15 cellular contexts compared by ENCODE assay signal in genomic region chr18:41464278-41464677, GRCh38.
DNase-seq lines count a peak whose midpoint lies in the region; ATAC-seq, FAIRE-seq and TF ChIP-seq lines count a peak whose summit lies in the region.
"Had no signal": no experiment of that assay in that cellular context is flagged by ENCODE, and none has a peak within 500 bp of the region (broad histone marks: within the 10 kb centered on the region; RNA-seq: fewer than 3 reads in every experiment).

No MANE protein-coding gene starts in this region.

- peak; percentile 53; the same call in 2 of the 3 replicates for ATAC-seq in GM23338
- ATAC-seq in effector memory CD8-positive, alpha-beta T cell (replicated peaks) = no peak
- ATAC-seq: GM12878 had no signal

- H3K36me3 ChIP-seq in GM23338 (ENCODE audit: insufficient read depth) = no peaks in the 10 kb centered on the region
- no peaks in the 10 kb centered on the region for H3K36me3 ChIP-seq in HUES64 (ENCODE audit: insufficient read depth, low read length)
- H3K36me3 ChIP-seq in endothelial cell of umbilical vein (ENCODE audit: control insufficient read depth in 2 of 2, extremely low read depth in 1 of 2, insufficient read depth in 2 of 2, low read length in 2 of 2) = no peaks in the 10 kb centered on the region
- H3K36me3 ChIP-seq: BLaER1 treated with 17β-estradiol and CSF1 and Interleukin-3, amounts not matched to agents 10 nM and 100 nM had no signal

- peak; percentile 29 for DNase-seq in GM23338 (ENCODE audit: low spot score)
- peak; percentile 53 for DNase-seq in endothelial cell of umbilical vein (ENCODE audit: low read depth, low spot score)
- peak; percentile 19 for DNase-seq in pons (ENCODE audit: low spot score)
- DNase-seq in activated CD8-positive, alpha-beta memory T cell treated with anti-CD3 and anti-CD28 coated beads, Interleukin-2, amount 50 U/mL, for 4 hours = no peak
- no peak for DNase-seq in effector memory CD8-positive, alpha-beta T cell
- no peak for DNase-seq in AG08396 (ENCODE audit: low spot score)
- DNase-seq: 8988T; Calu3; CD4-positive, CD25-positive, alpha-beta regulatory T cell; DMS79 had no signal

- no peaks in the 10 kb centered on the region for H3K9me3 Mint-ChIP-seq in GM23338
- H3K9me3 Mint-ChIP-seq in effector memory CD8-positive, alpha-beta T cell = peaks cover 16 to 28% of the 10 kb centered on the region in 2 donors

- H3K27ac ChIP-seq in GM23338 (ENCODE audit: low read depth) (peak overlapping the region; percentile 57; the same call in 1 of the 2 replicates), HUES64 (ENCODE audit: low read depth, low read length) (peak overlapping the region; percentile 78), endothelial cell of umbilical vein (ENCODE audit: insufficient read depth, low read depth, low read length) (no peak overlapping the region)
- H3K27ac ChIP-seq: BLaER1 treated with 17β-estradiol and CSF1 and Interleukin-3, amounts not matched to agents 10 nM and 100 nM had no signal

- FAIRE-seq in endothelial cell of umbilical vein (lab: Jason Lieb, UNC) = peak; percentile 71
- FAIRE-seq: GM12878, GM18507, H54 had no signal

- dilution Hi-C loops in endothelial cell of umbilical vein (cut with MboI; ENCODE audit: extremely low pct_ligation_motif_present, low sequenced_read_pairs) = no loop called here

- H3F3A ChIP-seq in GM23338 (replicated peaks; ENCODE audit: low read depth) = no peaks in the 10 kb centered on the region

- peak overlapping the region; percentile 66; the same call in 1 of the 2 replicates for H3K27ac Mint-ChIP-seq in GM23338
- no peak overlapping the region for H3K27ac Mint-ChIP-seq in effector memory CD8-positive, alpha-beta T cell
- H3K27ac Mint-ChIP-seq: CD4-positive, CD25-positive, alpha-beta regulatory T cell had no signal

- H2AFZ ChIP-seq in GM23338 = no peak overlapping the region
- peak overlapping the region; percentile 56 for H2AFZ ChIP-seq in endothelial cell of umbilical vein (ENCODE audit: low read depth, low read length)

- CTCF ChIA-PET in endothelial cell of umbilical vein (lab: Charles Lee) = no interaction called here

- H3K79me2 ChIP-seq in GM23338 (replicated peaks; ENCODE audit: insufficient read depth) (no peaks in the 10 kb centered on the region), endothelial cell of umbilical vein (ENCODE audit: control insufficient read depth, insufficient read depth, low read length) (no peaks in the 10 kb centered on the region)

- H3K4me3 Mint-ChIP-seq in GM23338 = no peak overlapping the region
- H3K4me3 Mint-ChIP-seq in effector memory CD8-positive, alpha-beta T cell = no peak overlapping the region
- H3K4me3 Mint-ChIP-seq: CD4-positive, CD25-positive, alpha-beta regulatory T cell had no signal

- TF ChIP-seq CTCF in GM23338 (conservative IDR thresholded peaks at IDR 0.05; ENCODE audit: low read depth in 2 of 2) (no peak), endothelial cell of umbilical vein (IDR thresholded peaks at IDR 0.05; ENCODE audit: extremely low read depth in 1 of 2, insufficient read depth in 1 of 2, low read depth in 1 of 2, low read length in 2 of 2) (no peak)

- H3K4me1 ChIP-seq in GM23338 (ENCODE audit: insufficient read depth) (peaks cover 31% of the 10 kb centered on the region; the same call in 1 of the 2 replicates), HUES64 (ENCODE audit: insufficient read depth, low read length) (peaks cover 30% of the 10 kb centered on the region), endothelial cell of umbilical vein (ENCODE audit: control insufficient read depth, extremely low read depth, insufficient read depth, low read length) (no peaks in the 10 kb centered on the region)
- H3K4me1 ChIP-seq: BLaER1 treated with 17β-estradiol and CSF1 and Interleukin-3, amounts not matched to agents 10 nM and 100 nM had no signal

- POLR2A ChIA-PET in endothelial cell of umbilical vein (lab: Charles Lee) = no interaction called here

- 58% methylated on average over 1 of the region's 1 CpG for WGBS in HUES64

- H3K9me3 ChIP-seq in HUES64 (ENCODE audit: insufficient read depth, low read depth, low read length) = no peaks in the 10 kb centered on the region
- no peaks in the 10 kb centered on the region for H3K9me3 ChIP-seq in endothelial cell of umbilical vein (replicated peaks; ENCODE audit: control insufficient read depth, insufficient read depth, low read length)
- H3K9me3 ChIP-seq: BLaER1 treated with 17β-estradiol and CSF1 and Interleukin-3, amounts not matched to agents 10 nM and 100 nM had no signal

- intact Hi-C loops in endothelial cell of umbilical vein (cut with micrococcal nuclease) = no loop called here

- peaks cover 9% of the 10 kb centered on the region; the same call in 2 of the 3 replicates for H3K36me3 Mint-ChIP-seq in GM23338 (ENCODE audit: low read depth)
- no peaks in the 10 kb centered on the region for H3K36me3 Mint-ChIP-seq in effector memory CD8-positive, alpha-beta T cell (ENCODE audit: insufficient read depth)
- H3K36me3 Mint-ChIP-seq: CD4-positive, CD25-positive, alpha-beta regulatory T cell had no signal

- peaks cover 7% of the 10 kb centered on the region for H3K27me3 Mint-ChIP-seq in GM23338 (ENCODE audit: insufficient read depth, low read depth, poor library complexity)
- no peaks in the 10 kb centered on the region for H3K27me3 Mint-ChIP-seq in effector memory CD8-positive, alpha-beta T cell
- H3K27me3 Mint-ChIP-seq: CD4-positive, CD25-positive, alpha-beta regulatory T cell had no signal

- peaks cover 27% of the 10 kb centered on the region for H3K4me1 Mint-ChIP-seq in GM23338
- H3K4me1 Mint-ChIP-seq in effector memory CD8-positive, alpha-beta T cell (ENCODE audit: low read depth in 2 of 2) = no peaks in the 10 kb centered on the region
- H3K4me1 Mint-ChIP-seq: CD4-positive, CD25-positive, alpha-beta regulatory T cell had no signal

- H3K9me2 ChIP-seq in GM23338 (ENCODE audit: insufficient read depth) = peaks cover 14% of the 10 kb centered on the region

- H3K9ac ChIP-seq in HUES64 (ENCODE audit: low read depth, low read length) (no peak overlapping the region; the same call in 1 of the 2 replicates), endothelial cell of umbilical vein (replicated peaks; ENCODE audit: extremely low read depth, insufficient read depth, low read length) (no peak overlapping the region)
- H3K9ac ChIP-seq: BLaER1 treated with 17β-estradiol and CSF1 and Interleukin-3, amounts not matched to agents 10 nM and 100 nM had no signal

- BruUV-seq in endothelial cell of umbilical vein (replicated peaks; lab: Mats Ljungman, UMichigan) = no TSS peak

- H4K20me1 ChIP-seq in GM23338 (replicated peaks; ENCODE audit: insufficient read depth) = no peaks in the 10 kb centered on the region
- no peaks in the 10 kb centered on the region for H4K20me1 ChIP-seq in endothelial cell of umbilical vein (replicated peaks; ENCODE audit: control insufficient read depth, extremely low read depth, insufficient read depth, low read length)
- H4K20me1 ChIP-seq: BLaER1 treated with 17β-estradiol and CSF1 and Interleukin-3, amounts not matched to agents 10 nM and 100 nM had no signal

- peak overlapping the region; percentile 7 for H3K4me2 ChIP-seq in GM23338
- no peak overlapping the region for H3K4me2 ChIP-seq in endothelial cell of umbilical vein (ENCODE audit: insufficient read depth, low read length)
- H3K4me2 ChIP-seq: BLaER1 treated with 17β-estradiol and CSF1 and Interleukin-3, amounts not matched to agents 10 nM and 100 nM had no signal

- no peaks in the 10 kb centered on the region for H3K9me1 ChIP-seq in endothelial cell of umbilical vein (replicated peaks; ENCODE audit: control insufficient read depth, extremely low read depth, insufficient read depth, low read length)

- H3K27me3 ChIP-seq in GM23338 (ENCODE audit: insufficient read depth) (no peaks in the 10 kb centered on the region), HUES64 (ENCODE audit: insufficient read depth, low read length) (no peaks in the 10 kb centered on the region), endothelial cell of umbilical vein (ENCODE audit: control insufficient read depth in 2 of 2, insufficient read depth in 2 of 2, low read length in 2 of 2) (no peaks in the 10 kb centered on the region)
- H3K27me3 ChIP-seq: BLaER1 treated with 17β-estradiol and CSF1 and Interleukin-3, amounts not matched to agents 10 nM and 100 nM had no signal

- no peak overlapping the region for H3K4me3 ChIP-seq in GM23338
- H3K4me3 ChIP-seq in HUES64 (ENCODE audit: low read length) = no peak overlapping the region
- H3K4me3 ChIP-seq in endothelial cell of umbilical vein (replicated peaks in 1 of 3; ENCODE audit: insufficient read depth in 1 of 3, low read depth in 1 of 3, low read length in 3 of 3) = no peak overlapping the region
- H3K4me3 ChIP-seq: BLaER1 treated with 17β-estradiol and CSF1 and Interleukin-3, amounts not matched to agents 10 nM and 100 nM; GM12878 had no signal

- TF ChIP-seq POLR2A in endothelial cell of umbilical vein (IDR thresholded peaks at IDR 0.05; ENCODE audit: low read depth, low read length) = no peak

TF ChIP-seq in endothelial cell of umbilical vein, 7 proteins besides CTCF, POLR2A, EP300 and RAD21:
- TF ChIP-seq FOS (IDR thresholded peaks at IDR 0.05; ENCODE audit: borderline replicate concordance, insufficient read depth, low read length) (no peak), POLR2AphosphoS5 (IDR thresholded peaks at IDR 0.05; ENCODE audit: insufficient read depth, low read depth, low read length) (no peak), EZH2 (IDR thresholded peaks at IDR 0.05; ENCODE audit: borderline replicate concordance, low read depth, low read length, severe bottlenecking) (no peak), MAX (IDR thresholded peaks at IDR 0.05; ENCODE audit: insufficient read depth, insufficient read length) (no peak), MYC (IDR thresholded peaks at IDR 0.05; ENCODE audit: low read depth, low read length) (no peak), JUN (IDR thresholded peaks at IDR 0.05; ENCODE audit: borderline replicate concordance, insufficient read depth, insufficient read length, low read depth) (no peak), GATA2 (IDR thresholded peaks at IDR 0.05; ENCODE audit: insufficient read depth, insufficient read length, low read depth, low read length) (no peak)

Comparison
In these comparisons a context has a peak if more than half of its experiments do, and no peak if none do; other contexts are left out.
1. DNase-seq: peak in GM23338 (single experiment), endothelial cell of umbilical vein (single experiment) and pons (single experiment); none in activated CD8-positive, alpha-beta memory T cell treated with anti-CD3 and anti-CD28 coated beads, Interleukin-2, amount 50 U/mL, for 4 hours (single experiment), effector memory CD8-positive, alpha-beta T cell (0 of 3) and AG08396 (single experiment).